8 cellular contexts compared by ENCODE assay signal in the genomic region with DNA sequence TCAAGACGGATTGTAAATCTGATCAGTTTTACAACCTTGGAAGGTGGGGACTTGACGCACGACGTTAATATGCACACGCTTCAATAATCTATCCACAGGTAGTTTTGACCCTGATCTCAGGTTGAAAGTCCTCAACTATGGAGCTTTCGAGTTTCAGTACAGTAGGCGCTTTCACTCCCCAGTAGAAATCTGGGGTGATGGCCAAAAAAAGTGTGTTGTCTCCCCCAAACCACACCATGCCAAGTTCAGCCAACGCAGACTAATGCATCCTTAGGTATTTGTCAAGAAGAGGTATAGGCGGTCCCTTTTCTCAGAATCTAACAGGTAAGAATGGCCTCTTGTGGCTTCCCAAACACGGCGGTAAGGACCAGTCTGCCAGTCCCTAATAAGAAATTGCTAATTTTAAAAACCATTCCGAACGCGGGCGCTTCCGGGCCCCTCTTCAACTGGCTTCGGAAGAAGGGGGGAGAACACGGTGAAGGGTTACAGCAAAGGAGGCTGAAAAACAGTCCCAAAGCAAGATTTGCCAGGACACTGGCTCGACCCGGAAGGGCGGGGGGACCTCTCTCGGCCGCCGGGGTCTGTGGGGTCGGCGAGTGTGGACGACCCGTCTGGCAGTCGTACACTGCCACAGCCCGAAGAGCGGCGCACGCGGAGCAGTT. TPM values are rescaled to one million over a fixed set of nuclear protein-coding genes. Genes with fewer than 3 reads are reported as not detected.
DNase-seq lines count a peak whose midpoint lies in the region; TF ChIP-seq lines count a peak whose summit lies in the region.

No MANE protein-coding gene starts in this region.

- H2BK12ac ChIP-seq in H9 (ENCODE audit: insufficient read length, low read depth, low read length) = no peak overlapping the region

- H3K56ac ChIP-seq in H9 (ENCODE audit: insufficient read length, low read depth, low read length) = no peak overlapping the region

- no peak overlapping the region for H4K5ac ChIP-seq in H9 (ENCODE audit: insufficient read length, low read depth, low read length)

- H3K9me3 ChIP-seq in DOHH2 (ENCODE audit: control insufficient read depth, insufficient read depth, low read length) (no peaks in the 10 kb centered on the region), H9 (ENCODE audit: control insufficient read depth, low read depth, low read length) (no peaks in the 10 kb centered on the region), fibroblast of lung (ENCODE audit: control insufficient read depth, insufficient read depth, low read depth, low read length) (no peaks in the 10 kb centered on the region), ovary (no peaks in the 10 kb centered on the region)

- no peak for TF ChIP-seq POLR2A in ovary (IDR thresholded peaks at IDR 0.05)

- H4K8ac ChIP-seq in H9 (replicated peaks; ENCODE audit: insufficient read length, low read depth, low read length) = no peak overlapping the region

- H4K91ac ChIP-seq in H9 (ENCODE audit: insufficient read length, low read depth, low read length) = no peak overlapping the region

- H3K36me3 ChIP-seq in DOHH2 (ENCODE audit: control insufficient read depth, low read length) = peaks cover 43% of the 10 kb centered on the region
- H3K36me3 ChIP-seq in fibroblast of lung (ENCODE audit: control insufficient read depth, insufficient read depth, low read length) = no peaks in the 10 kb centered on the region
- H3K36me3 ChIP-seq in ovary = no peaks in the 10 kb centered on the region

- H3K4me2 ChIP-seq in DOHH2 (ENCODE audit: low read length) = peak overlapping the region; percentile 92
- H3K4me2 ChIP-seq in H9 (ENCODE audit: insufficient read depth, insufficient read length, low read length) = peak overlapping the region; percentile 61
- H3K4me2 ChIP-seq in fibroblast of lung (ENCODE audit: extremely low read depth, insufficient read depth, low read length) = peak overlapping the region; percentile 57

- H3K14ac ChIP-seq in H9 (ENCODE audit: insufficient read depth, low read length) = no peak overlapping the region; the same call in 1 of the 2 replicates

- H2AK5ac ChIP-seq in H9 (ENCODE audit: insufficient read length, low read length) = no peak overlapping the region

- H3F3A ChIP-seq in DOHH2 (ENCODE audit: control insufficient read depth, insufficient read depth) = no peaks in the 10 kb centered on the region

- H3K9ac ChIP-seq in H9 (ENCODE audit: extremely low read depth, insufficient read length, low read length) (peak overlapping the region; percentile 46), fibroblast of lung (ENCODE audit: insufficient read depth, low read length) (peak overlapping the region; percentile 95)

- WGBS in H9 (ENCODE audit: extremely low coverage, insufficient read length, low lambda C conversion rate) = no CpG with 5 or more reads among the region's 34 CpGs
- 2 to 5% (median 3%) methylated on average over 34 of the region's 34 CpGs for WGBS in ovary, 3 donors

- peak overlapping the region; percentile 6 to 62 (median 46); a peak in 2 of 7 replicates for H3K27ac Mint-ChIP-seq in H9
- peak overlapping the region; percentile 62 for H3K27ac Mint-ChIP-seq in T-helper 1 cell treated with Interleukin-12 subunit alpha and Interleukin-12 subunit beta and Interleukin-4 antibody, amounts not matched to agents 30 μg/mL and 1 μg/mL, for 36 hours

- no peak overlapping the region for H2BK5ac ChIP-seq in H9 (ENCODE audit: insufficient read length, low read length)

- intact Hi-C loops in ovary (cut with DNase I) = loop anchor here in 2 of 4 donors (5.0 to 10.0 kb wide), 2 partner anchors 591 to 778 kb away; a partner anchor contains a TSS

- H2AFZ ChIP-seq in H9 (ENCODE audit: low read length) = no peak overlapping the region
- H2AFZ ChIP-seq in fibroblast of lung (ENCODE audit: low read length) = peak overlapping the region; percentile 75

- H2BK15ac ChIP-seq in H9 (ENCODE audit: low read depth, low read length) = no peak overlapping the region

- H2BK20ac ChIP-seq in H9 (ENCODE audit: low read depth, low read length, poor library complexity, severe bottlenecking) = no peak overlapping the region

- H3K18ac ChIP-seq in H9 (ENCODE audit: insufficient read length, low read depth, low read length) = no peak overlapping the region

- peak overlapping the region; percentile 96 to 97 for H3K4me3 Mint-ChIP-seq in H9
- peak overlapping the region; percentile 93 for H3K4me3 Mint-ChIP-seq in T-helper 1 cell treated with Interleukin-12 subunit alpha and Interleukin-12 subunit beta and Interleukin-4 antibody, amounts not matched to agents 30 μg/mL and 1 μg/mL, for 36 hours

- H3K4me1 Mint-ChIP-seq in H9 = peaks cover 16 to 21% of the 10 kb centered on the region in 2 experiments
- H3K4me1 Mint-ChIP-seq in T-helper 1 cell treated with Interleukin-12 subunit alpha and Interleukin-12 subunit beta and Interleukin-4 antibody, amounts not matched to agents 30 μg/mL and 1 μg/mL, for 36 hours (ENCODE audit: low read depth) = peaks cover 51% of the 10 kb centered on the region

- TF ChIP-seq CTCF in DOHH2 (IDR thresholded peaks at IDR 0.05; ENCODE audit: low read depth, low read length, poor library complexity, severe bottlenecking) = peak; percentile 3
- TF ChIP-seq CTCF in H9 (conservative IDR thresholded peaks at IDR 0.05) = no peak
- no peak for TF ChIP-seq CTCF in fibroblast of lung (conservative IDR thresholded peaks at IDR 0.05 in 1 of 2, IDR thresholded peaks at IDR 0.05 in 1 of 2; ENCODE audit: low read depth in 1 of 2, low read length in 2 of 2)
- TF ChIP-seq CTCF in ovary (IDR thresholded peaks at IDR 0.05) = no peak
- TF ChIP-seq CTCF in GM13977 (IDR thresholded peaks at IDR 0.05; ENCODE audit: extremely low read depth, insufficient read depth, missing control alignments) = no peak

- no peaks in the 10 kb centered on the region for H3K27me3 Mint-ChIP-seq in H9 (ENCODE audit: low read depth)
- no peaks in the 10 kb centered on the region for H3K27me3 Mint-ChIP-seq in T-helper 1 cell treated with Interleukin-12 subunit alpha and Interleukin-12 subunit beta and Interleukin-4 antibody, amounts not matched to agents 30 μg/mL and 1 μg/mL, for 36 hours (ENCODE audit: low read depth)

- H3K27me3 ChIP-seq in DOHH2 (ENCODE audit: control insufficient read depth, low read length) (no peaks in the 10 kb centered on the region), H9 (ENCODE audit: insufficient read depth, low read length) (no peaks in the 10 kb centered on the region), fibroblast of lung (ENCODE audit: control insufficient read depth, insufficient read depth, low read length) (no peaks in the 10 kb centered on the region), ovary (no peaks in the 10 kb centered on the region)

- no peak for TF ChIP-seq EP300 in ovary (IDR thresholded peaks at IDR 0.05)

- in situ Hi-C loops in GM13977 (cut with MboI; ENCODE audit: low pct_unique_long_range_greater_than_20kb, low sequenced_read_pairs, unreplicated experiment) = no loop called here

- no peak overlapping the region for H3T11ph ChIP-seq in H9 (ENCODE audit: low read length)

- peaks cover 2% of the 10 kb centered on the region for H3K79me1 ChIP-seq in H9 (ENCODE audit: insufficient read depth, low read depth, low read length, poor library complexity, severe bottlenecking)

- H3K79me2 ChIP-seq in DOHH2 (ENCODE audit: control insufficient read depth, low read length) (peaks cover 99% of the 10 kb centered on the region), H9 (ENCODE audit: insufficient read depth, low read length) (peaks cover 37% of the 10 kb centered on the region; the same call in 1 of the 2 replicates), fibroblast of lung (ENCODE audit: control insufficient read depth, insufficient read depth, low read length) (peaks cover 84% of the 10 kb centered on the region)

- H3K4ac ChIP-seq in H9 (ENCODE audit: low read depth, low read length) = no peak overlapping the region

- peak overlapping the region; percentile 94 for H3K4me3 ChIP-seq in DOHH2 (ENCODE audit: low read length)
- H3K4me3 ChIP-seq in fibroblast of lung (replicated peaks in 1 of 4; ENCODE audit: control extremely low read depth in 1 of 4, insufficient read depth in 1 of 4, low read depth in 3 of 4, low read length in 4 of 4) = peak overlapping the region; percentile 90 to 98 (median 96)
- peak overlapping the region; percentile 97 for H3K4me3 ChIP-seq in ovary

- H4K20me1 ChIP-seq in DOHH2 (ENCODE audit: control insufficient read depth, insufficient read depth, low read depth, low read length) (peaks cover 10% of the 10 kb centered on the region; the same call in 1 of the 2 replicates), H9 (ENCODE audit: control insufficient read depth, insufficient read depth, insufficient read length) (no peaks in the 10 kb centered on the region), fibroblast of lung (ENCODE audit: control insufficient read depth, extremely low read depth, insufficient read depth, low read length) (no peaks in the 10 kb centered on the region)

- H3K9me2 ChIP-seq in DOHH2 (replicated peaks; ENCODE audit: control insufficient read depth, low read length) = no peaks in the 10 kb centered on the region

- no peak overlapping the region for H2BK120ac ChIP-seq in H9 (ENCODE audit: low read depth, low read length, poor library complexity, severe bottlenecking)

- peaks cover 6% of the 10 kb centered on the region for H3K23me2 ChIP-seq in H9 (ENCODE audit: insufficient read length, low read depth, low read length, poor library complexity, severe bottlenecking)

- DNase-seq in H9 (no peak), fibroblast of lung (ENCODE audit: low read depth in 2 of 2) (peak; percentile 8 to 10), ovary (no peak), HuH-7.5 (ENCODE audit: low spot score) (no peak), GM13977 (ENCODE audit: low spot score) (no peak), DMS153 treated with DMSO at 0.1 percent for 48 hours (lab: John Stamatoyannopoulos, UW; ENCODE audit: unreplicated experiment) (no peak)

- peak overlapping the region; percentile 32 for H3K27ac ChIP-seq in DOHH2 (ENCODE audit: low read depth, low read length)
- H3K27ac ChIP-seq in H9 (ENCODE audit: insufficient read length, low read depth, low read length) = no peak overlapping the region
- peak overlapping the region; percentile 98 for H3K27ac ChIP-seq in fibroblast of lung (ENCODE audit: insufficient read depth, low read length)
- peak overlapping the region in 1 of 2 donors; percentile 89 for H3K27ac ChIP-seq in ovary

- peaks cover 38% of the 10 kb centered on the region for H3K4me1 ChIP-seq in DOHH2 (ENCODE audit: control insufficient read depth, low read length)
- no peaks in the 10 kb centered on the region for H3K4me1 ChIP-seq in H9 (ENCODE audit: insufficient read depth, low read length)
- no peaks in the 10 kb centered on the region for H3K4me1 ChIP-seq in fibroblast of lung (ENCODE audit: control insufficient read depth, extremely low read depth, insufficient read depth, low read length)
- peaks cover 5% of the 10 kb centered on the region for H3K4me1 ChIP-seq in ovary (ENCODE audit: insufficient read depth)

- peaks cover 0 to 5% (median 4%) of the 10 kb centered on the region in 3 experiments; a peak in 3 of 7 replicates for H3K36me3 Mint-ChIP-seq in H9 (ENCODE audit: insufficient read depth in 1 of 3, low read depth in 3 of 3)
- peaks cover 20% of the 10 kb centered on the region for H3K36me3 Mint-ChIP-seq in T-helper 1 cell treated with Interleukin-12 subunit alpha and Interleukin-12 subunit beta and Interleukin-4 antibody, amounts not matched to agents 30 μg/mL and 1 μg/mL, for 36 hours (ENCODE audit: low read depth)

- H3K9me3 Mint-ChIP-seq in H9 = no peaks in the 10 kb centered on the region
- no peaks in the 10 kb centered on the region for H3K9me3 Mint-ChIP-seq in T-helper 1 cell treated with Interleukin-12 subunit alpha and Interleukin-12 subunit beta and Interleukin-4 antibody, amounts not matched to agents 30 μg/mL and 1 μg/mL, for 36 hours

- H3K23ac ChIP-seq in H9 (ENCODE audit: insufficient read length, low read depth, low read length) = no peak overlapping the region

RNA-seq across cellular contexts. Expression of a gene that starts 0.7 kb away (rescaled TPM):
- total RNA-seq in H9 (2021) (21.3 and 22.5 TPM in 2 replicates), fibroblast of lung (15.2 and 17.5 TPM in 2 replicates), ovary (10 to 100 TPM in 6 of 7 donors, 1 to 10 TPM in 1; 8.4 to 15.2 (median 12.6) TPM)
- polyA plus RNA-seq in fibroblast of lung (14.2 and 14.4 TPM in 2 replicates), ovary (10 to 100 TPM in 1 of 2 donors, 1 to 10 TPM in 1; 4.7 to 11.1 TPM)
- 10.9 and 11.2 TPM in 2 replicates for polyA plus RNA-seq in fibroblast of lung (2012)
- polyA minus RNA-seq in fibroblast of lung (ENCODE audit: low replicate concordance) = 11.5 and 12.1 TPM in 2 replicates

RNA-seq across cellular contexts. Expression of a gene that starts 0.8 kb away (rescaled TPM):
- total RNA-seq in H9 (2021) (61.8 and 66.3 TPM in 2 replicates), fibroblast of lung (15.9 and 17.2 TPM in 2 replicates), ovary (10 to 100 TPM; 16.7 to 38.3 (median 29.5) TPM)
- polyA plus RNA-seq in fibroblast of lung (16.0 and 18.2 TPM in 2 replicates), ovary (10 to 100 TPM; 11.1 to 22.9 TPM)
- polyA plus RNA-seq in fibroblast of lung (2012) = 16.5 and 18.8 TPM in 2 replicates
- 9.3 and 12.5 TPM in 2 replicates for polyA minus RNA-seq in fibroblast of lung (ENCODE audit: low replicate concordance)

Comparison
In these comparisons a context has a peak if more than half of its experiments do, and no peak if none do; other contexts are left out.
1. DNase-seq: peak in fibroblast of lung (2 of 2); none in H9 (single experiment), ovary (0 of 5), HuH-7.5 (single experiment), GM13977 (single experiment) and DMS153 treated with DMSO at 0.1 percent for 48 hours (single experiment).
2. Peak in every context shown above with its lines, with median percentiles within 50 percentile points of each other: H3K4me2 ChIP-seq and H3K4me3 ChIP-seq.